Comparison of ENCODE assay signal across 29 cellular contexts in the genomic region with DNA sequence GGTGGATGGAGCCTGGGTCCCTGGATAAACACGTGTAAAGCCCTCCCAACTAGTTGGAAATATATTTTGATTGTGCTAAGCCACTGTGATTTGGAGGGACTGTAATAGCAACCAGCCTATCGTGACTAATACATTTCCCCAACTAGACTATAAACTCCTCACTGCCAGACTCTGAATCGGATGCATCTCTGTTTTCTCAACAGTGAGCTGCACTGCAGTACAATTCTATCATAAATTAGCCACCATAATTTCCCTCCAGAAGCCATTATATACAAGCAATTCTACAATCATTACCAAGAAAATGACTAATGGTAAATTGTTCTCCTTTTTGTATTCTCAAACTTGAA.
A peak's percentile ranks its signal among the peaks of the same experiment; 100 is the strongest.
DNase-seq lines count a peak whose midpoint lies in the region; ATAC-seq and TF ChIP-seq lines count a peak whose summit lies in the region.
"Had no signal": no experiment of that assay in that cellular context is flagged by ENCODE, and none has a peak within 500 bp of the region (broad histone marks: within the 10 kb centered on the region; RNA-seq: fewer than 3 reads in every experiment).

No MANE protein-coding gene starts in this region.

- H2AFZ ChIP-seq in SK-N-SH (ENCODE audit: low read depth): no peak overlapping the region
- H2AFZ ChIP-seq in fibroblast of lung (ENCODE audit: low read length): no peak overlapping the region
- H2AFZ ChIP-seq in osteoblast (ENCODE audit: low read length): no peak overlapping the region

- no peaks in the 10 kb centered on the region for H3K9me3 ChIP-seq in SK-N-SH
- H3K9me3 ChIP-seq in fibroblast of lung (ENCODE audit: control insufficient read depth, insufficient read depth, low read depth, low read length): no peaks in the 10 kb centered on the region
- H3K9me3 ChIP-seq in osteoblast (ENCODE audit: low read depth, low read length): no peaks in the 10 kb centered on the region
- H3K9me3 ChIP-seq: A549, Caco-2, upper lobe of right lung had no signal

- peaks cover 0 to 22% of the 10 kb centered on the region in 2 experiments; a peak in 3 of 4 replicates for H3K4me1 ChIP-seq in SK-N-SH (ENCODE audit: control insufficient read depth in 1 of 2, insufficient read depth in 2 of 2, low read depth in 1 of 2, low read length in 1 of 2)
- peaks cover 26% of the 10 kb centered on the region for H3K4me1 ChIP-seq in fibroblast of lung (ENCODE audit: control insufficient read depth, extremely low read depth, insufficient read depth, low read length)
- peaks cover 61% of the 10 kb centered on the region for H3K4me1 ChIP-seq in osteoblast (ENCODE audit: insufficient read depth, low read length)

- no peak for TF ChIP-seq RAD21 in SK-N-SH (IDR thresholded peaks at IDR 0.05; ENCODE audit: low read length)

- H4K20me1 ChIP-seq in SK-N-SH (ENCODE audit: insufficient read depth) (no peaks in the 10 kb centered on the region), fibroblast of lung (ENCODE audit: control insufficient read depth, extremely low read depth, insufficient read depth, low read length) (no peaks in the 10 kb centered on the region), osteoblast (ENCODE audit: insufficient read depth, low read length) (no peaks in the 10 kb centered on the region)

- no peak for TF ChIP-seq EP300 in SK-N-SH (IDR thresholded peaks at IDR 0.05; ENCODE audit: borderline replicate concordance in 1 of 2, low read depth in 1 of 2, low read length in 1 of 2)

- TF ChIP-seq CTCF in SK-N-SH (IDR thresholded peaks at IDR 0.05) (no peak), fibroblast of lung (conservative IDR thresholded peaks at IDR 0.05 in 1 of 2, IDR thresholded peaks at IDR 0.05 in 1 of 2; ENCODE audit: low read depth in 1 of 2, low read length in 2 of 2) (no peak), osteoblast (IDR thresholded peaks at IDR 0.05; ENCODE audit: extremely low read depth, low read depth, low read length) (no peak)

- DNase-seq in EH (ENCODE audit: low read depth): peak; percentile 40
- DNase-seq in SK-N-SH: no peak
- peak in 1 of 2 donors; percentile 63 for DNase-seq in fibroblast of lung (ENCODE audit: low read depth in 2 of 2)
- no peak for DNase-seq in osteoblast (ENCODE audit: insufficient read length, low spot score, missing footprints)
- DNase-seq in NCI-H82 treated with DMSO at 0.1 percent for 48 hours (lab: John Stamatoyannopoulos, UW; ENCODE audit: unreplicated experiment): no peak
- DNase-seq in NOMO-1 treated with DMSO at 0.1 percent for 48 hours (lab: John Stamatoyannopoulos, UW; ENCODE audit: unreplicated experiment): no peak
- no peak for DNase-seq in HEK293T (ENCODE audit: extremely low spot score)
- DNase-seq: activated CD4-positive, CD25-positive, alpha-beta regulatory T cell treated with anti-CD3 and anti-CD28 coated beads, Interleukin-2, amount 50 U/mL, for 72 hours; activated CD8-positive, alpha-beta memory T cell treated with anti-CD3 and anti-CD28 coated beads for 24 hours; activated gamma-delta T cell; activated naive CD8-positive, alpha-beta T cell treated with anti-CD3 and anti-CD28 coated beads, Interleukin-2, amount 50 U/mL, for 24 hours; activated T-cell treated with anti-CD3 and anti-CD28 coated beads, Interleukin-2, amount 50 U/mL, for 1 hour; Caco-2; DMS79; effector memory CD4-positive, alpha-beta T cell; NCI-H1105; NCI-H2081; NCI-H345; SHP77 treated with DMSO at 0.1 percent for 48 hours; small intestine; stimulated activated CD4-positive, alpha-beta T cell treated with anti-CD3 and anti-CD28 coated beads, Interleukin-2, amount 100 ng/mL, for 24 hours; substantia nigra; T-cell; upper lobe of right lung had no signal

- no peaks in the 10 kb centered on the region for H3K9me2 ChIP-seq in SK-N-SH

- H3K36me3 ChIP-seq in SK-N-SH (replicated peaks in 1 of 2; ENCODE audit: control insufficient read depth in 1 of 2, insufficient read depth in 2 of 2, low read length in 1 of 2) (no peaks in the 10 kb centered on the region), fibroblast of lung (ENCODE audit: control insufficient read depth, insufficient read depth, low read length) (no peaks in the 10 kb centered on the region), osteoblast (ENCODE audit: insufficient read depth, low read length) (no peaks in the 10 kb centered on the region)
- H3K36me3 ChIP-seq: upper lobe of right lung had no signal

- POLR2A ChIA-PET in SK-N-SH (lab: Yijun Ruan, JAX): no interaction called here
- POLR2A ChIA-PET in HEK293T (lab: Yijun Ruan, JAX): no interaction called here

- ATAC-seq in HG03095 (IDR thresholded peaks at IDR 0.05; ENCODE audit: unreplicated experiment): no peak
- ATAC-seq: activated naive CD8-positive, alpha-beta T cell treated with anti-CD3 and anti-CD28 coated beads, Interleukin-2, amount 50 U/mL, for 24 hours; Panc1; T-cell; upper lobe of right lung had no signal

- 63% methylated on average over 3 of the region's 3 CpGs for whole genome bisulfite sequencing in SK-N-SH (ENCODE audit: low lambda C conversion rate)

- H3K27me3 ChIP-seq in SK-N-SH (ENCODE audit: insufficient read depth) (no peaks in the 10 kb centered on the region), fibroblast of lung (ENCODE audit: control insufficient read depth, insufficient read depth, low read length) (no peaks in the 10 kb centered on the region), osteoblast (ENCODE audit: insufficient read depth, low read length) (no peaks in the 10 kb centered on the region)
- H3K27me3 ChIP-seq: upper lobe of right lung had no signal

- peaks cover 9% of the 10 kb centered on the region for H3K79me2 ChIP-seq in SK-N-SH (ENCODE audit: insufficient read depth)
- no peaks in the 10 kb centered on the region for H3K79me2 ChIP-seq in fibroblast of lung (ENCODE audit: control insufficient read depth, insufficient read depth, low read length)
- no peaks in the 10 kb centered on the region for H3K79me2 ChIP-seq in osteoblast (ENCODE audit: insufficient read depth, low read length)

- peaks cover 16% of the 10 kb centered on the region for H3F3A ChIP-seq in SK-N-SH (replicated peaks; ENCODE audit: insufficient read depth)

- H3K9ac ChIP-seq in SK-N-SH (no peak overlapping the region), fibroblast of lung (ENCODE audit: insufficient read depth, low read length) (no peak overlapping the region)

- no peak overlapping the region; a peak in 1 of 4 replicates for H3K27ac ChIP-seq in SK-N-SH (ENCODE audit: low read depth in 2 of 2, low read length in 1 of 2)
- peak overlapping the region; percentile 1 for H3K27ac ChIP-seq in fibroblast of lung (ENCODE audit: insufficient read depth, low read length)
- H3K27ac ChIP-seq in osteoblast (ENCODE audit: low read depth, low read length): peak overlapping the region; percentile 38
- H3K27ac ChIP-seq: A549, upper lobe of right lung had no signal

- CTCF ChIA-PET in SK-N-SH (lab: Yijun Ruan, JAX) (interaction anchor here (1.3 kb wide), 1 partner anchor 8 kb away, joined by 8 read pairs; no protein-coding TSS in a partner anchor), HEK293T (lab: Yijun Ruan, JAX) (no interaction called here)

- H3K4me3 ChIP-seq in SK-N-SH (ENCODE audit: low read depth in 2 of 2, low read length in 1 of 2): peak overlapping the region in 1 of 2 experiments; percentile 34; a peak in 2 of 4 replicates
- peak overlapping the region in 1 of 4 experiments; percentile 42 for H3K4me3 ChIP-seq in fibroblast of lung (replicated peaks in 1 of 4; ENCODE audit: control extremely low read depth in 1 of 4, insufficient read depth in 1 of 4, low read depth in 3 of 4, low read length in 4 of 4)
- H3K4me3 ChIP-seq in osteoblast (ENCODE audit: insufficient read depth, low read length): no peak overlapping the region
- H3K4me3 ChIP-seq: A549, GM12878, lung, upper lobe of right lung had no signal

- H3K4me2 ChIP-seq in SK-N-SH (peak overlapping the region; percentile 34; the same call in 1 of the 2 replicates), fibroblast of lung (ENCODE audit: extremely low read depth, insufficient read depth, low read length) (peak overlapping the region; percentile 3), osteoblast (ENCODE audit: insufficient read depth, low read length) (peak overlapping the region; percentile 17)
- H3K4me2 ChIP-seq: A549 had no signal

TF ChIP-seq in SK-N-SH, 30 proteins besides CTCF, POLR2A, EP300 and RAD21:
- TF ChIP-seq NRF1 (IDR thresholded peaks at IDR 0.05; ENCODE audit: low read depth, low read length): no peak
- TF ChIP-seq, protein P1, sequence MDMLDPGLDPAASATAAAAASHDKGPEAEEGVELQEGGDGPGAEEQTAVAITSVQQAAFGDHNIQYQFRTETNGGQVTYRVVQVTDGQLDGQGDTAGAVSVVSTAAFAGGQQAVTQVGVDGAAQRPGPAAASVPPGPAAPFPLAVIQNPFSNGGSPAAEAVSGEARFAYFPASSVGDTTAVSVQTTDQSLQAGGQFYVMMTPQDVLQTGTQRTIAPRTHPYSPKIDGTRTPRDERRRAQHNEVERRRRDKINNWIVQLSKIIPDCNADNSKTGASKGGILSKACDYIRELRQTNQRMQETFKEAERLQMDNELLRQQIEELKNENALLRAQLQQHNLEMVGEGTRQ (IDR thresholded peaks at IDR 0.05; ENCODE audit: borderline replicate concordance, low read depth, low read length): no peak
TF ChIP-seq in SK-N-SH: peak in this region for 0.

TF ChIP-seq in HEK293T, 16 proteins besides CTCF, POLR2A, EP300 and RAD21:
- TF ChIP-seq CTBP1 (IDR thresholded peaks at IDR 0.05; ENCODE audit: borderline replicate concordance): no peak
- no peak for TF ChIP-seq SUZ12 (IDR thresholded peaks at IDR 0.05)
- no peak for TF ChIP-seq FOXA1 (IDR thresholded peaks at IDR 0.05)
- TF ChIP-seq NFRKB (IDR thresholded peaks at IDR 0.05): no peak
- no peak for TF ChIP-seq ARNT (IDR thresholded peaks at IDR 0.05)
- no peak for TF ChIP-seq TARDBP (IDR thresholded peaks at IDR 0.05)

Comparison
In these comparisons a context has a peak if more than half of its experiments do, and no peak if none do; other contexts are left out.
1. H3K27ac ChIP-seq: peak in fibroblast of lung (single experiment) and osteoblast (single experiment); none in SK-N-SH (0 of 2).
2. Peak in every context shown above with its lines, with median percentiles within 50 percentile points of each other: H3K4me2 ChIP-seq.